18 cellular contexts compared by ENCODE assay signal in genomic region chr4:37101196-37101595, GRCh38.
"Had no signal": no experiment of that assay in that cellular context is flagged by ENCODE, and none has a peak within 500 bp of the region (broad histone marks: within the 10 kb centered on the region; RNA-seq: fewer than 3 reads in every experiment).

No MANE protein-coding gene starts in this region.

- H3K27ac ChIP-seq: coronary artery, esophagus muscularis mucosa, foreskin keratinocyte, gastroesophageal sphincter, heart left ventricle, hepatocyte, left lung, lower lobe of right lung had no signal

- H3K4me1 ChIP-seq: esophagus muscularis mucosa, foreskin keratinocyte, gastroesophageal sphincter, heart left ventricle, left lung, lower lobe of right lung had no signal

- H3K4me2 ChIP-seq: hepatocyte had no signal

- H3K4me3 ChIP-seq: coronary artery, dorsolateral prefrontal cortex, esophagus muscularis mucosa, gastroesophageal sphincter, heart left ventricle, hepatocyte, left lung, lower lobe of right lung had no signal

- H3K36me3 ChIP-seq: esophagus muscularis mucosa, gastroesophageal sphincter, heart left ventricle, left lung, lower lobe of right lung had no signal

- ATAC-seq: foreskin keratinocyte, gastroesophageal sphincter, heart left ventricle, left lung, left ventricle myocardium superior, lower lobe of right lung had no signal

- H3K79me2 ChIP-seq: hepatocyte had no signal

- H3K9me3 ChIP-seq: esophagus muscularis mucosa, gastroesophageal sphincter, heart left ventricle, left lung, lower lobe of right lung had no signal

- DNase-seq: dermis blood vessel endothelial cell; dorsolateral prefrontal cortex; effector CD4-positive, alpha-beta T cell; effector memory CD4-positive, alpha-beta T cell; foreskin keratinocyte; heart left ventricle; hypothalamus; immature natural killer cell; left cardiac atrium; left lung; left ventricle myocardium superior; lower lobe of right lung; mesenchymal stem cell; midbrain had no signal

- H3K27me3 ChIP-seq: dorsolateral prefrontal cortex, esophagus muscularis mucosa, foreskin keratinocyte, gastroesophageal sphincter, heart left ventricle, left lung had no signal

- H2AFZ ChIP-seq: hepatocyte had no signal
